11 cellular contexts compared by ENCODE assay signal in genomic region chr11:64000740-64001514, GRCh38. TPM values are rescaled to one million over a fixed set of nuclear protein-coding genes. Genes with fewer than 3 reads are reported as not detected.
DNase-seq lines count a peak whose midpoint lies in the region; ATAC-seq, FAIRE-seq and TF ChIP-seq lines count a peak whose summit lies in the region.
"Had no signal": no experiment of that assay in that cellular context is flagged by ENCODE, and none has a peak within 500 bp of the region (broad histone marks: within the 10 kb centered on the region; RNA-seq: fewer than 3 reads in every experiment).

No MANE protein-coding gene starts in this region.

- no peak for TF ChIP-seq EP300 in H1 (IDR thresholded peaks at IDR 0.05; ENCODE audit: borderline replicate concordance in 1 of 2, low read depth in 2 of 2, low read length in 2 of 2)

- H3K4me1 ChIP-seq in HUES6 (ENCODE audit: control insufficient read depth, insufficient read depth, low read length) (peaks cover 14% of the 10 kb centered on the region; the same call in 1 of the 2 replicates), H1 (replicated peaks in 1 of 4; ENCODE audit: control insufficient read depth in 3 of 4, insufficient read depth in 4 of 4, low read length in 3 of 4) (peaks cover 2 to 23% (median 12%) of the 10 kb centered on the region in 4 experiments; a peak in 6 of 7 replicates), neural progenitor cell (peaks cover 23% of the 10 kb centered on the region)

- H3K36me3 ChIP-seq in HUES6 (ENCODE audit: control insufficient read depth, insufficient read depth, low read length) (peaks cover 23% of the 10 kb centered on the region), H1 (ENCODE audit: control insufficient read depth in 2 of 4, insufficient read depth in 4 of 4, low read length in 3 of 4) (peaks cover 6 to 17% (median 10%) of the 10 kb centered on the region in 4 experiments), neural progenitor cell (no peaks in the 10 kb centered on the region)

- H3K79me2 ChIP-seq in H1 (ENCODE audit: control insufficient read depth in 1 of 2, insufficient read depth in 2 of 2, low read length in 2 of 2) (no peaks in the 10 kb centered on the region), neural progenitor cell (ENCODE audit: low read depth) (no peaks in the 10 kb centered on the region)

- ATAC-seq in HG03565 (IDR thresholded peaks at IDR 0.05; ENCODE audit: unreplicated experiment), result no peak

- TF ChIP-seq CTCF in AG04450 (IDR thresholded peaks at IDR 0.05; ENCODE audit: low read depth, low read length) (no peak), H1 (IDR thresholded peaks at IDR 0.05; ENCODE audit: control extremely low read depth in 1 of 3, insufficient read depth in 1 of 3, low read depth in 1 of 3, low read length in 3 of 3) (no peak), neural progenitor cell (IDR thresholded peaks at IDR 0.05) (peak; percentile 2)

- H3K4me3 ChIP-seq in AG04450 (ENCODE audit: low read depth, low read length), result peak overlapping the region; percentile 32; the same call in 1 of the 2 replicates
- H3K4me3 ChIP-seq in HUES6 (ENCODE audit: low read depth, low read length), result peak overlapping the region; percentile 47; the same call in 1 of the 2 replicates
- H3K4me3 ChIP-seq in H1 (ENCODE audit: extremely low read depth in 1 of 4, insufficient read depth in 2 of 4, low read depth in 3 of 4, low read length in 4 of 4), result peak overlapping the region in 2 of 4 experiments; percentile 9 to 61; a peak in 4 of 8 replicates
- peak overlapping the region; percentile 55 for H3K4me3 ChIP-seq in neural progenitor cell

- H2BK15ac ChIP-seq in H1 (ENCODE audit: low read length), result peak overlapping the region; percentile 81; the same call in 1 of the 2 replicates

- no peak overlapping the region for H3K27ac Mint-ChIP-seq in neural progenitor cell

- no peak overlapping the region for H2BK20ac ChIP-seq in H1 (ENCODE audit: low read length)

- H2BK5ac ChIP-seq in H1 (ENCODE audit: low read depth, low read length), result no peak overlapping the region

- no peak overlapping the region for H2BK12ac ChIP-seq in H1 (ENCODE audit: low read depth, low read length)

- TF ChIP-seq RAD21 in H1 (IDR thresholded peaks at IDR 0.05 in 1 of 2, conservative IDR thresholded peaks at IDR 0.05 in 1 of 2; ENCODE audit: low read depth in 2 of 2, low read length in 2 of 2), result no peak

- no peak for TF ChIP-seq POLR2A in H1 (IDR thresholded peaks at IDR 0.05; ENCODE audit: control extremely low read depth in 1 of 2, low read depth in 2 of 2, low read length in 2 of 2)

- POLR2A ChIA-PET in AG04450 (lab: Yijun Ruan, JAX), result interaction anchor here (0.7 to 1.7 kb wide), 4 partner anchors 15 to 148 kb away, joined by 3 to 4 read pairs (median 4); no protein-coding TSS in a partner anchor
- POLR2A ChIA-PET in H1 (lab: Charles Lee; ENCODE audit: partially characterized antibody), result interaction anchor here (0.8 to 5.1 kb wide), 15 partner anchors 11 to 206 kb away, joined by 3 to 46 read pairs (median 3); partner anchors contain the start of genes COX8A, FERMT3 and OTUB1

- H3F3A ChIP-seq in neural progenitor cell (ENCODE audit: low read depth), result peaks cover 55% of the 10 kb centered on the region

- no peak overlapping the region for H3K14ac ChIP-seq in H1 (ENCODE audit: insufficient read length)

- no peak overlapping the region for H3K23ac ChIP-seq in H1 (ENCODE audit: insufficient read length)

- H4K8ac ChIP-seq in H1 (ENCODE audit: extremely low read depth, insufficient read depth, low read length), result peak overlapping the region; percentile 48; the same call in 1 of the 2 replicates

- H3K4me1 Mint-ChIP-seq in neural progenitor cell, result peaks cover 16% of the 10 kb centered on the region

- no peak for FAIRE-seq in H1 (lab: Jason Lieb, UNC)

- H3K4ac ChIP-seq in H1 (replicated peaks; ENCODE audit: insufficient read length, low read depth, low read length), result no peak overlapping the region

- peaks cover 6% of the 10 kb centered on the region for H3K27me3 Mint-ChIP-seq in neural progenitor cell (ENCODE audit: insufficient read depth, low read depth)

- no peak overlapping the region for H4K91ac ChIP-seq in H1 (replicated peaks; ENCODE audit: insufficient read length, low read length)

- CTCF ChIA-PET in AG04450 (lab: Charles Lee), result interaction anchor here (0.8 to 4.5 kb wide), 17 partner anchors 10 to 303 kb away, joined by 3 to 154 read pairs (median 4); partner anchors contain the start of genes MACROD1 and OTUB1
- CTCF ChIA-PET in H1 (lab: Charles Lee; ENCODE audit: partially characterized antibody), result interaction anchor here (0.9 to 6.8 kb wide), 41 partner anchors 8 to 300 kb away, joined by 3 to 171 read pairs (median 6); partner anchors contain the start of genes FLRT1 and STIP1

- no peak overlapping the region for H4K5ac ChIP-seq in H1 (ENCODE audit: insufficient read length, low read depth, low read length)

- peaks cover 18% of the 10 kb centered on the region; the same call in 1 of the 2 replicates for H3K23me2 ChIP-seq in H1 (ENCODE audit: low read depth, low read length)

- no peaks in the 10 kb centered on the region for H3K9me3 Mint-ChIP-seq in neural progenitor cell
- H3K9me3 Mint-ChIP-seq: activated T-cell treated with anti-CD3 and anti-CD28 coated beads, Interleukin-2, amount 50 U/mL, for 4 hours had no signal

- 0 out of 2 replicates have a peak overlapping the region, but pooled peaks have one; percentile 49 for H2AK5ac ChIP-seq in H1 (ENCODE audit: low read depth, low read length)

- H3K18ac ChIP-seq in H1 (ENCODE audit: extremely low read depth, low read length), result no peak overlapping the region

- H3K27ac ChIP-seq in AG04450 (ENCODE audit: low read depth, low read length) (no peak overlapping the region), HUES6 (ENCODE audit: low read depth, low read length) (no peak overlapping the region), H1 (ENCODE audit: low read depth, low read length) (no peak overlapping the region), neural progenitor cell (no peak overlapping the region)

- 53% methylated on average over 42 of the region's 61 CpGs; no CpG with 5 or more reads in 1 of the 2 experiments for WGBS in H1 (ENCODE audit: extremely low coverage in 1 of 2, insufficient coverage in 1 of 2, insufficient read length in 1 of 2, insufficient replicate concordance in 2 of 2, low coverage in 1 of 2, low lambda C conversion rate in 2 of 2, missing lambda C conversion rate in 1 of 2), 2 experiments

- H3K4me2 ChIP-seq in H1 (ENCODE audit: insufficient read depth in 1 of 2, low read depth in 2 of 2, low read length in 2 of 2) (peak overlapping the region; percentile 70 to 98), neural progenitor cell (peak overlapping the region; percentile 93)
- H3K4me2 ChIP-seq: SK-N-SH had no signal

- no peaks in the 10 kb centered on the region; the same call in 1 of the 2 replicates for H3K9me3 ChIP-seq in AG04450 (ENCODE audit: control insufficient read depth, insufficient read depth, low read length)
- H3K9me3 ChIP-seq in HUES6 (ENCODE audit: control insufficient read depth, insufficient read depth, low read depth, low read length), result no peaks in the 10 kb centered on the region
- H3K9me3 ChIP-seq in H1 (ENCODE audit: insufficient read depth in 2 of 2, low read depth in 1 of 2, low read length in 1 of 2), result no peaks in the 10 kb centered on the region
- H3K9me3 ChIP-seq in neural progenitor cell (ENCODE audit: low read depth), result no peaks in the 10 kb centered on the region
- H3K9me3 ChIP-seq: SK-N-SH had no signal

- DNase-seq in AG04450 (ENCODE audit: low read depth, low spot score) (no peak), H1 (ENCODE audit: low read depth in 1 of 2, low spot score in 2 of 2) (no peak), neural progenitor cell (ENCODE audit: low spot score) (peak; percentile 38), foreskin melanocyte (no peak), H4 (ENCODE audit: low spot score) (no peak), DMS79 (lab: John Stamatoyannopoulos, UW) (no peak)
- DNase-seq: DMS53 had no signal

- peaks cover 2% of the 10 kb centered on the region; the same call in 1 of the 2 replicates for H3K79me1 ChIP-seq in H1 (ENCODE audit: low read depth, low read length)

- H3K27me3 ChIP-seq in AG04450 (ENCODE audit: control insufficient read depth, insufficient read depth, low read length) (no peaks in the 10 kb centered on the region), HUES6 (ENCODE audit: control insufficient read depth, insufficient read depth, low read length) (peaks cover 43% of the 10 kb centered on the region), H1 (replicated peaks in 1 of 4; ENCODE audit: control insufficient read depth in 3 of 4, extremely low read depth in 1 of 4, insufficient read depth in 3 of 4, low read length in 3 of 4) (peaks cover 12 to 43% (median 31%) of the 10 kb centered on the region in 4 experiments), neural progenitor cell (peaks cover 50% of the 10 kb centered on the region)

- H4K20me1 ChIP-seq in H1 (replicated peaks in 1 of 2; ENCODE audit: control insufficient read depth in 1 of 2, insufficient read depth in 2 of 2, low read length in 2 of 2) (peaks cover 4 to 20% of the 10 kb centered on the region in 2 experiments), neural progenitor cell (ENCODE audit: low read depth) (peaks cover 71% of the 10 kb centered on the region)

- no peak overlapping the region for H2AFZ ChIP-seq in H1 (ENCODE audit: low read length)
- H2AFZ ChIP-seq in neural progenitor cell (replicated peaks), result no peak overlapping the region

- peak overlapping the region; percentile 65 for H3K4me3 Mint-ChIP-seq in neural progenitor cell
- H3K4me3 Mint-ChIP-seq: activated T-cell treated with anti-CD3 and anti-CD28 coated beads, Interleukin-2, amount 50 U/mL, for 4 hours had no signal

- H3K56ac ChIP-seq in H1 (replicated peaks; ENCODE audit: insufficient read length, low read depth, low read length), result no peak overlapping the region

- no peak overlapping the region for H2BK120ac ChIP-seq in H1 (replicated peaks; ENCODE audit: low read depth, low read length)

- H3K9ac ChIP-seq in HUES6 (ENCODE audit: low read length) (no peak overlapping the region), H1 (replicated peaks in 1 of 4; ENCODE audit: extremely low read depth in 1 of 4, low read depth in 3 of 4, low read length in 3 of 4) (no peak overlapping the region), neural progenitor cell (no peak overlapping the region)
- H3K9ac ChIP-seq: SK-N-SH had no signal

- peaks cover 8% of the 10 kb centered on the region for H3K36me3 Mint-ChIP-seq in neural progenitor cell

RNA-seq across cellular contexts. Expression of gene OTUB1, which starts 14.7 kb away (rescaled TPM):
- polyA plus RNA-seq in AG04450 (2011; rRNA removed) (99.0 and 105 TPM in 2 replicates), H1 (2011; rRNA removed) (274 and 348 TPM in 2 replicates)
- 59.4 and 75.4 TPM in 2 replicates for polyA minus RNA-seq in AG04450 (2011; rRNA and poly(A)+ RNA removed)
- 110 and 112 TPM in 2 replicates for total RNA-seq in H1 (2021; fragmentation: NEBNext Ultra II Directional; extraction: Animal tissue kit (Norgen Biotek cat#: 25700))
- 214 TPM for polyA plus RNA-seq in H1 (2011; cell fraction: cytosol; rRNA removed)
- 408 TPM for polyA plus RNA-seq in H1 (2011; cell fraction: nucleus; rRNA removed)
- polyA plus RNA-seq in H1 (2012, experiment 1 of 2), result 116 to 162 TPM (median 150 TPM) in 4 replicates
- polyA plus RNA-seq in H1 (2012, experiment 2 of 2), result 177 TPM
- 88.3 TPM for polyA plus RNA-seq in H1 (2013, experiment 1 of 2)
- 81.7 TPM for polyA plus RNA-seq in H1 (2013, experiment 2 of 2)
- polyA minus RNA-seq in H1 (2011; rRNA and poly(A)+ RNA removed), result 105 and 113 TPM in 2 replicates
- 71.3 TPM for polyA minus RNA-seq in H1 (2011; cell fraction: cytosol; rRNA and poly(A)+ RNA removed)
- polyA minus RNA-seq in H1 (2011; cell fraction: nucleus; rRNA and poly(A)+ RNA removed), result 57.0 TPM
- total RNA-seq in neural progenitor cell (ENCODE audit: low replicate concordance), result 51.3 and 84.8 TPM in 2 replicates
- total RNA-seq in H4 (2014; rRNA removed; shearing (Covaris generic)), result 48.9 and 69.0 TPM in 2 replicates

RNA-seq across cellular contexts. Expression of gene COX8A, which starts 26.5 kb away (rescaled TPM):
- polyA plus RNA-seq in AG04450 (2011; rRNA removed) (200 and 346 TPM in 2 replicates), H1 (2011; rRNA removed) (1,720 and 2,058 TPM in 2 replicates)
- polyA minus RNA-seq in AG04450 (2011; rRNA and poly(A)+ RNA removed), result 158 and 226 TPM in 2 replicates
- 365 and 413 TPM in 2 replicates for total RNA-seq in H1 (2021; fragmentation: NEBNext Ultra II Directional; extraction: Animal tissue kit (Norgen Biotek cat#: 25700))
- polyA plus RNA-seq in H1 (2011; cell fraction: cytosol; rRNA removed), result 801 TPM
- 895 TPM for polyA plus RNA-seq in H1 (2011; cell fraction: nucleus; rRNA removed)
- 439 to 800 TPM (median 741 TPM) in 4 replicates for polyA plus RNA-seq in H1 (2012, experiment 1 of 2)
- 1,693 TPM for polyA plus RNA-seq in H1 (2012, experiment 2 of 2)
- 891 TPM for polyA plus RNA-seq in H1 (2013, experiment 1 of 2)
- polyA plus RNA-seq in H1 (2013, experiment 2 of 2), result 816 TPM
- 145 and 160 TPM in 2 replicates for polyA minus RNA-seq in H1 (2011; rRNA and poly(A)+ RNA removed)
- polyA minus RNA-seq in H1 (2011; cell fraction: cytosol; rRNA and poly(A)+ RNA removed), result 241 TPM
- polyA minus RNA-seq in H1 (2011; cell fraction: nucleus; rRNA and poly(A)+ RNA removed), result 152 TPM
- total RNA-seq in neural progenitor cell (ENCODE audit: low replicate concordance), result 86.0 and 337 TPM in 2 replicates
- total RNA-seq in H4 (2014; rRNA removed; shearing (Covaris generic)), result 745 and 794 TPM in 2 replicates

RNA-seq across cellular contexts. Expression of gene FLRT1, which starts 34.8 kb away (rescaled TPM):
- polyA plus RNA-seq in AG04450 (2011; rRNA removed), result 0.17 and 0.33 TPM in 2 replicates
- polyA minus RNA-seq in AG04450 (2011; rRNA and poly(A)+ RNA removed), result 0.13 and 0.46 TPM in 2 replicates
- total RNA-seq in H1 (2021; fragmentation: NEBNext Ultra II Directional; extraction: Animal tissue kit (Norgen Biotek cat#: 25700)), result 0.28 and 0.42 TPM in 2 replicates
- 0.14 and 0.20 TPM in 2 replicates for polyA plus RNA-seq in H1 (2011; rRNA removed)
- 0.10 TPM for polyA plus RNA-seq in H1 (2011; cell fraction: cytosol; rRNA removed)
- 0.19 TPM for polyA plus RNA-seq in H1 (2011; cell fraction: nucleus; rRNA removed)
- polyA plus RNA-seq in H1 (2012, experiment 1 of 2), result 0.30 to 0.89 TPM (median 0.74 TPM) in 4 replicates
- 0.17 TPM for polyA plus RNA-seq in H1 (2012, experiment 2 of 2)
- 0.61 TPM for polyA plus RNA-seq in H1 (2013, experiment 1 of 2)
- polyA plus RNA-seq in H1 (2013, experiment 2 of 2), result 0.59 TPM
- polyA minus RNA-seq in H1 (2011; rRNA and poly(A)+ RNA removed), result 0.16 and 0.20 TPM in 2 replicates
- polyA minus RNA-seq in H1 (2011; cell fraction: cytosol; rRNA and poly(A)+ RNA removed), result 0.29 TPM
- not detected for polyA minus RNA-seq in H1 (2011; cell fraction: nucleus; rRNA and poly(A)+ RNA removed)
- total RNA-seq in neural progenitor cell (ENCODE audit: low replicate concordance), result 0.11 and 0.12 TPM in 2 replicates
- 0.80 and 1.4 TPM in 2 replicates for total RNA-seq in H4 (2014; rRNA removed; shearing (Covaris generic))
- total RNA-seq: activated T-cell treated with anti-CD3 and anti-CD28 coated beads, Interleukin-2, amount 50 U/mL, for 4 hours had no signal
